16 cellular contexts compared by ENCODE assay signal in the genomic region with DNA sequence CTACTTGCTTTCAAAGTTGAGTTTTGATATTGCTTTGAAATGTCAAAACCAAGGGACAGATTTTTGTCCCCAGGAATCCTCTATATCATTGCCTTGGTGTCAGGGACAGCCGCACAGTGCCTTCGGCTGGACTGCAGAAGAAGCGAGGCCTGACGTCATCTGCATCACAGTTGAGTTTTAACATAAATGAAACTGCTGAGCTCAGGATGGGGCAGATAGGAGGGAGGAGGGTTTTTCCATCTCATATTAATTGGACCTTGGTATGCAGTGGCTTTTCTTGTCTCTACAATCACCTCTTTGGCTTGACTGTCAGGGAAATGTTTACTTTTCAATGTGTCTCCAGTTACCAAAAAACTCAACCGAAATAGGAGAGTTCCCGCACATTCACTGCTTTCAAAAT.
"Had no signal": no experiment of that assay in that cellular context is flagged by ENCODE, and none has a peak within 500 bp of the region (broad histone marks: within the 10 kb centered on the region; RNA-seq: fewer than 3 reads in every experiment).

No MANE protein-coding gene starts in this region.

- H3K36me3 Mint-ChIP-seq: natural killer cell treated with Interleukin-12 subunit alpha and Interleukin-12 subunit beta and Interleukin-15 and Interleukin-18, amount 100 ng/mL, for 72 hours had no signal

- H3K27ac ChIP-seq: colonic mucosa, right atrium auricular region had no signal

- FAIRE-seq: endothelial cell of umbilical vein, small intestine had no signal

- DNase-seq: colonic mucosa; dermis blood vessel endothelial cell; erythroblast; foreskin melanocyte; head of caudate nucleus; hippocampal formation; left colon; mammary epithelial cell; small intestine; stimulated activated CD4-positive, alpha-beta T cell treated with anti-CD3 and anti-CD28 coated beads, Interleukin-12 subunit alpha, Interleukin-12 subunit beta, amount 100 ng/mL, for 4 hours; stimulated activated CD4-positive, alpha-beta T cell treated with anti-CD3 and anti-CD28 coated beads, Interleukin-2, amount 100 ng/mL, for 48 hours; stimulated activated naive CD4-positive, alpha-beta T cell treated with Interleukin-2 at 50 U/mL for 16 hours; trophoblast cell had no signal

- H3K9me3 ChIP-seq: colonic mucosa, right atrium auricular region had no signal

- H3K4me3 ChIP-seq: colonic mucosa, right atrium auricular region had no signal

- H3K4me1 ChIP-seq: colonic mucosa, right atrium auricular region had no signal

- H3K4me3 Mint-ChIP-seq: natural killer cell treated with Interleukin-12 subunit alpha and Interleukin-12 subunit beta and Interleukin-15 and Interleukin-18, amount 100 ng/mL, for 72 hours had no signal

- H3K27ac Mint-ChIP-seq: natural killer cell treated with Interleukin-12 subunit alpha and Interleukin-12 subunit beta and Interleukin-15 and Interleukin-18, amount 100 ng/mL, for 72 hours had no signal

- ATAC-seq: natural killer cell treated with Interleukin-12 subunit alpha and Interleukin-12 subunit beta and Interleukin-15 and Interleukin-18, amount 100 ng/mL, for 72 hours had no signal

- H3K9me3 Mint-ChIP-seq: natural killer cell treated with Interleukin-12 subunit alpha and Interleukin-12 subunit beta and Interleukin-15 and Interleukin-18, amount 100 ng/mL, for 72 hours had no signal

- H3K27me3 Mint-ChIP-seq: natural killer cell treated with Interleukin-12 subunit alpha and Interleukin-12 subunit beta and Interleukin-15 and Interleukin-18, amount 100 ng/mL, for 72 hours had no signal

- H3K27me3 ChIP-seq: colonic mucosa, right atrium auricular region had no signal

- H3K36me3 ChIP-seq: right atrium auricular region had no signal
